In the genomic region with DNA sequence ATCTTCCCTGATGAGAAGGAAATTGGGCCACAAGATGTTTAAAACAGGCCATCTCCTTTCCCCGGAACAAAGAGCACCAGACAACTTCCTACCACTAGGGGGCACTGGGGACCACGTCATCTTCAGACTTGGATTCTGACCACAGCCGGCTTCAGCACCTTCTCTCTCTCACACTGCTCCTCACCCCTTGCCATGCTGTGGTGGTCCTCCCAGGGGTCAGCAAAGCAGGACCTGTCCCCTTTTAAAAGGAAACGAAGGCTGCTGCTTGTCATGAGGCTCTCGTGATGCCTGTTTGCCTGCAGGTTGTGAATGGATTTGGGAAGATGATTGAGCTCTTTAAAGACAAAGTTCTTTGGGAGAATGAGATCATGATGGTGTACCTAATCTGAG, we compare ENCODE assay signal across 8 cellular contexts. TPM values are rescaled to one million over a fixed set of nuclear protein-coding genes. Genes with fewer than 3 reads are reported as not detected.
DNase-seq lines count a peak whose midpoint lies in the region; ATAC-seq and TF ChIP-seq lines count a peak whose summit lies in the region.

No MANE protein-coding gene starts in this region.

- ATAC-seq in HG02970 (IDR thresholded peaks at IDR 0.05; ENCODE audit: low FRiP score, unreplicated experiment), result peak; percentile 66
- ATAC-seq in activated CD4-positive, alpha-beta T cell treated with anti-CD3 and anti-CD28 coated beads for 36 hours, result peak; percentile 49
- ATAC-seq in left lung, result peak; percentile 84
- no peak for ATAC-seq in HG03108 (IDR thresholded peaks at IDR 0.05; ENCODE audit: unreplicated experiment)

- H3K36me3 Mint-ChIP-seq in activated CD4-positive, alpha-beta T cell treated with anti-CD3 and anti-CD28 coated beads for 36 hours (ENCODE audit: low read depth), result peaks cover 31% of the 10 kb centered on the region

- CTCF ChIA-PET in activated CD4-positive, alpha-beta T cell treated with anti-CD3 and anti-CD28 coated beads for 36 hours (lab: Charles Lee), result interaction anchor here (0.6 to 5.4 kb wide), 19 partner anchors 9 to 335 kb away, joined by 3 to 69 read pairs (median 4); partner anchors contain the start of gene RFT1

- H3K9me3 ChIP-seq in left lung, result no peaks in the 10 kb centered on the region

- TF ChIP-seq CTCF in GM10266 (IDR thresholded peaks at IDR 0.05; ENCODE audit: control insufficient read depth, insufficient read depth, low read depth, missing control alignments), result peak; percentile 94
- TF ChIP-seq CTCF in choroid plexus epithelial cell (conservative IDR thresholded peaks at IDR 0.05; ENCODE audit: low read depth, low read length), result peak; percentile 96
- peak; percentile 80 to 92 for TF ChIP-seq CTCF in left lung (IDR thresholded peaks at IDR 0.05)

- intact Hi-C loops in activated CD4-positive, alpha-beta T cell treated with anti-CD3 and anti-CD28 coated beads for 36 hours (cut with DNase I, micrococcal nuclease), result loop anchor here (1.0 to 10.0 kb wide), 6 partner anchors 16 to 601 kb away; partner anchors contain the start of genes PRKCD (in 2 of the 2), DCP1A (in 1 of the 2) and RFT1 (in 1 of the 2)
- intact Hi-C loops in left lung (cut with DNase I), result no loop called here

- H3K9me3 Mint-ChIP-seq in activated CD4-positive, alpha-beta T cell treated with anti-CD3 and anti-CD28 coated beads for 36 hours (ENCODE audit: low read depth), result peaks cover 2% of the 10 kb centered on the region

- H3K27ac Mint-ChIP-seq in activated CD4-positive, alpha-beta T cell treated with anti-CD3 and anti-CD28 coated beads for 36 hours, result no peak overlapping the region

- H3K4me1 ChIP-seq in left lung, result peaks cover 5 to 43% of the 10 kb centered on the region in 2 donors

- peaks cover 0 to 56% of the 10 kb centered on the region in 2 donors for H3K36me3 ChIP-seq in left lung

- H3K4me3 ChIP-seq in choroid plexus epithelial cell (ENCODE audit: low read depth, low read length), result no peak overlapping the region
- H3K4me3 ChIP-seq in left lung, result no peak overlapping the region

- H3K4me3 Mint-ChIP-seq in activated CD4-positive, alpha-beta T cell treated with anti-CD3 and anti-CD28 coated beads for 36 hours, result no peak overlapping the region

- H3K27me3 Mint-ChIP-seq in activated CD4-positive, alpha-beta T cell treated with anti-CD3 and anti-CD28 coated beads for 36 hours, result no peaks in the 10 kb centered on the region

- peak; percentile 79 for DNase-seq in GM10266 (ENCODE audit: extremely low spot score)
- DNase-seq in NCI-H345 (lab: John Stamatoyannopoulos, UW), result peak; percentile 46
- DNase-seq in activated CD4-positive, alpha-beta T cell treated with anti-CD3 and anti-CD28 coated beads for 36 hours, result peak; percentile 91
- peak; percentile 87 for DNase-seq in choroid plexus epithelial cell (ENCODE audit: low read depth)
- DNase-seq in left lung, result peak; percentile 78 to 79
- peak; percentile 79 to 85 for DNase-seq in stimulated activated CD4-positive, alpha-beta T cell treated with anti-CD3 and anti-CD28 coated beads, Interleukin-2, amount 100 ng/mL, for 48 hours

- peak overlapping the region in 1 of 2 donors; percentile 81 for H3K27ac ChIP-seq in left lung

- no peaks in the 10 kb centered on the region for H3K27me3 ChIP-seq in left lung

- POLR2A ChIA-PET in activated CD4-positive, alpha-beta T cell treated with anti-CD3 and anti-CD28 coated beads for 36 hours (lab: Charles Lee), result interaction anchor here (0.6 kb wide), 1 partner anchor 97 kb away, joined by 3 read pairs; no protein-coding TSS in a partner anchor

- peaks cover 15% of the 10 kb centered on the region for H3K4me1 Mint-ChIP-seq in activated CD4-positive, alpha-beta T cell treated with anti-CD3 and anti-CD28 coated beads for 36 hours

RNA-seq across cellular contexts. Expression of gene RFT1, which starts 16.2 kb away (rescaled TPM):
- total RNA-seq in activated CD4-positive, alpha-beta T cell treated with anti-CD3 and anti-CD28 coated beads for 36 hours, result 10 to 100 TPM; 39.8 to 49.0 TPM
- total RNA-seq in left lung, result 10 to 100 TPM; 24.3 to 28.0 TPM

RNA-seq across cellular contexts. Expression of gene PRKCD, which starts 47.0 kb away (rescaled TPM):
- total RNA-seq in activated CD4-positive, alpha-beta T cell treated with anti-CD3 and anti-CD28 coated beads for 36 hours, result 10 to 100 TPM; 22.0 to 26.5 TPM
- total RNA-seq in left lung, result 10 to 100 TPM; 73.2 to 73.7 TPM

Comparison
In these comparisons a context has a peak if more than half of its experiments do, and no peak if none do; other contexts are left out.
1. intact Hi-C loops: an anchor here in activated CD4-positive, alpha-beta T cell treated with anti-CD3 and anti-CD28 coated beads for 36 hours (1.0 to 10.0 kb wide); none called in left lung.